Comparison of ENCODE assay signal across 24 cellular contexts in the genomic region with DNA sequence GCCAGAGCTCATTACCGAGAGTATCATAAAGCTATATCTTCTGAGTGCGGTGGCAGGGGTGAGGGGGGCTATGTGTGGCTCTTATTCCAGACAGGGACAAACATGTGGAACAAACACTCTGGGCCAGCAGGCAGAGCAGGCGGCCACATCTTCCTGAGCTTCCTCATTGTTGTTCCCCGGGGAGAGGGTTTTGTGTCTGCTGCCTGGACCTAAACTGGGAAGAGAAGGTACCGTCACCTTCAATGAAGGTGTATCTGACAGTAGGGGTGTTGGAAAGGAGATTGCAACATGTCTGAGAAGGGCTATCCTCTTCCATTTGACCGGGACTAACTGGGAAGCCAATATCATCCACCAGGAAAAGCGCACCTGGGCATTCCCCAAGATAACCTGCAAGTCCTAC. TPM values are rescaled to one million over a fixed set of nuclear protein-coding genes. Genes with fewer than 3 reads are reported as not detected.
A peak's percentile ranks its signal among the peaks of the same experiment; 100 is the strongest.
DNase-seq lines count a peak whose midpoint lies in the region; FAIRE-seq and TF ChIP-seq lines count a peak whose summit lies in the region.
"Had no signal": no experiment of that assay in that cellular context is flagged by ENCODE, and none has a peak within 500 bp of the region (broad histone marks: within the 10 kb centered on the region; RNA-seq: fewer than 3 reads in every experiment).

No MANE protein-coding gene starts in this region.

- POLR2A ChIA-PET in endothelial cell of umbilical vein (lab: Charles Lee) = no interaction called here

- H3K9me3 ChIP-seq in endothelial cell of umbilical vein (replicated peaks; ENCODE audit: control insufficient read depth, insufficient read depth, low read length) = no peaks in the 10 kb centered on the region
- H3K9me3 ChIP-seq: BE2C had no signal

- peaks cover 2% of the 10 kb centered on the region for H3K9me3 Mint-ChIP-seq in activated naive CD4-positive, alpha-beta T cell treated with anti-CD3 and anti-CD28 coated beads for 36 hours

- no peaks in the 10 kb centered on the region for H3K4me1 Mint-ChIP-seq in activated naive CD4-positive, alpha-beta T cell treated with anti-CD3 and anti-CD28 coated beads for 36 hours (ENCODE audit: low read depth)
- H3K4me1 Mint-ChIP-seq: CD14-positive monocyte; CD4-positive, CD25-positive, alpha-beta regulatory T cell; CD8-positive, alpha-beta memory T cell had no signal

- peaks cover 73% of the 10 kb centered on the region for H3K27me3 Mint-ChIP-seq in activated naive CD4-positive, alpha-beta T cell treated with anti-CD3 and anti-CD28 coated beads for 36 hours (ENCODE audit: low read depth)

- no peak overlapping the region for H3K4me3 ChIP-seq in bronchial epithelial cell (ENCODE audit: low read depth, low read length)
- no peak overlapping the region for H3K4me3 ChIP-seq in endothelial cell of umbilical vein (replicated peaks in 1 of 3; ENCODE audit: insufficient read depth in 1 of 3, low read depth in 1 of 3, low read length in 3 of 3)
- H3K4me3 ChIP-seq: BLaER1 had no signal

- intact Hi-C loops in endothelial cell of umbilical vein (cut with micrococcal nuclease) = no loop called here
- intact Hi-C loops in activated naive CD4-positive, alpha-beta T cell treated with anti-CD3 and anti-CD28 coated beads for 36 hours (cut with micrococcal nuclease) = loop anchor here (5.0 kb wide), 1 partner anchor 131 kb away; no protein-coding TSS in a partner anchor

- no peak overlapping the region for H3K4me2 ChIP-seq in endothelial cell of umbilical vein (ENCODE audit: insufficient read depth, low read length)
- H3K4me2 ChIP-seq: BLaER1 had no signal

- no peak for DNase-seq in bronchial epithelial cell (ENCODE audit: low read depth)
- no peak for DNase-seq in endothelial cell of umbilical vein (ENCODE audit: low read depth, low spot score)
- no peak for DNase-seq in activated naive CD4-positive, alpha-beta T cell treated with anti-CD3 and anti-CD28 coated beads for 36 hours
- DNase-seq in HK-2 (ENCODE audit: unreplicated experiment) = no peak
- no peak for DNase-seq in D341Med (ENCODE audit: low spot score)
- DNase-seq: 8988T; ACHN; BE2C; C1 segment of cervical spinal cord; CD4-positive, alpha-beta memory T cell; CD4-positive, CD25-positive, alpha-beta regulatory T cell; CD8-positive, alpha-beta memory T cell; COR-L47; DMS79 treated with DMSO at 0.1 percent for 48 hours; GF-D8 had no signal

- FAIRE-seq in bronchial epithelial cell (lab: Jason Lieb, UNC) (peak; percentile 23), endothelial cell of umbilical vein (lab: Jason Lieb, UNC) (no peak)
- FAIRE-seq: A204.1, D721Med, G401.6, GM12891, GM19239 had no signal

- dilution Hi-C loops in endothelial cell of umbilical vein (cut with MboI; ENCODE audit: extremely low pct_ligation_motif_present, low sequenced_read_pairs) = no loop called here

- no peak for TF ChIP-seq CTCF in bronchial epithelial cell (IDR thresholded peaks at IDR 0.05; ENCODE audit: insufficient read depth, low read length, severe bottlenecking)
- no peak for TF ChIP-seq CTCF in endothelial cell of umbilical vein (IDR thresholded peaks at IDR 0.05; ENCODE audit: extremely low read depth in 1 of 2, insufficient read depth in 1 of 2, low read depth in 1 of 2, low read length in 2 of 2)

- H3K27ac Mint-ChIP-seq in activated naive CD4-positive, alpha-beta T cell treated with anti-CD3 and anti-CD28 coated beads for 36 hours = no peak overlapping the region
- H3K27ac Mint-ChIP-seq: CD14-positive monocyte; CD4-positive, alpha-beta memory T cell; CD4-positive, CD25-positive, alpha-beta regulatory T cell; CD8-positive, alpha-beta memory T cell had no signal

- no peaks in the 10 kb centered on the region for H3K9me1 ChIP-seq in endothelial cell of umbilical vein (replicated peaks; ENCODE audit: control insufficient read depth, extremely low read depth, insufficient read depth, low read length)

- H3K36me3 Mint-ChIP-seq in activated naive CD4-positive, alpha-beta T cell treated with anti-CD3 and anti-CD28 coated beads for 36 hours (ENCODE audit: low read depth) = peaks cover 2% of the 10 kb centered on the region
- H3K36me3 Mint-ChIP-seq: CD4-positive, CD25-positive, alpha-beta regulatory T cell; CD8-positive, alpha-beta memory T cell had no signal

- H3K27me3 ChIP-seq in bronchial epithelial cell (ENCODE audit: control insufficient read depth, insufficient read depth, low read length) = peaks cover 64% of the 10 kb centered on the region
- peaks cover 73 to 93% of the 10 kb centered on the region in 2 experiments for H3K27me3 ChIP-seq in endothelial cell of umbilical vein (ENCODE audit: control insufficient read depth in 2 of 2, insufficient read depth in 2 of 2, low read length in 2 of 2)

- TF ChIP-seq POLR2A in endothelial cell of umbilical vein (IDR thresholded peaks at IDR 0.05; ENCODE audit: low read depth, low read length) = no peak

- H4K20me1 ChIP-seq in endothelial cell of umbilical vein (replicated peaks; ENCODE audit: control insufficient read depth, extremely low read depth, insufficient read depth, low read length) = no peaks in the 10 kb centered on the region
- H4K20me1 ChIP-seq: BLaER1 had no signal

- no peak overlapping the region for H3K27ac ChIP-seq in endothelial cell of umbilical vein (ENCODE audit: insufficient read depth, low read depth, low read length)
- H3K27ac ChIP-seq: BLaER1 had no signal

- H3K9ac ChIP-seq in endothelial cell of umbilical vein (replicated peaks; ENCODE audit: extremely low read depth, insufficient read depth, low read length) = no peak overlapping the region
- H3K9ac ChIP-seq: BLaER1 had no signal

- BruUV-seq in endothelial cell of umbilical vein (replicated peaks; lab: Mats Ljungman, UMichigan) = no TSS peak

- H3K4me3 Mint-ChIP-seq in activated naive CD4-positive, alpha-beta T cell treated with anti-CD3 and anti-CD28 coated beads for 36 hours = no peak overlapping the region
- H3K4me3 Mint-ChIP-seq: CD4-positive, alpha-beta memory T cell; CD4-positive, CD25-positive, alpha-beta regulatory T cell; CD8-positive, alpha-beta memory T cell had no signal

- H3K36me3 ChIP-seq in bronchial epithelial cell (ENCODE audit: control insufficient read depth, insufficient read depth, low read length) (no peaks in the 10 kb centered on the region), endothelial cell of umbilical vein (ENCODE audit: control insufficient read depth in 2 of 2, extremely low read depth in 1 of 2, insufficient read depth in 2 of 2, low read length in 2 of 2) (no peaks in the 10 kb centered on the region)
- H3K36me3 ChIP-seq: BE2C, BLaER1 had no signal

- no peaks in the 10 kb centered on the region for H3K79me2 ChIP-seq in endothelial cell of umbilical vein (ENCODE audit: control insufficient read depth, insufficient read depth, low read length)

- CTCF ChIA-PET in endothelial cell of umbilical vein (lab: Charles Lee) = no interaction called here
- CTCF ChIA-PET in activated naive CD4-positive, alpha-beta T cell treated with anti-CD3 and anti-CD28 coated beads for 36 hours (lab: Charles Lee) = no interaction called here

- H3K4me1 ChIP-seq in endothelial cell of umbilical vein (ENCODE audit: control insufficient read depth, extremely low read depth, insufficient read depth, low read length) = no peaks in the 10 kb centered on the region
- H3K4me1 ChIP-seq: BE2C, BLaER1 had no signal

- no peak overlapping the region for H2AFZ ChIP-seq in endothelial cell of umbilical vein (ENCODE audit: low read depth, low read length)

TF ChIP-seq in endothelial cell of umbilical vein, 7 proteins besides CTCF, POLR2A, EP300 and RAD21:
- TF ChIP-seq, protein P1, sequence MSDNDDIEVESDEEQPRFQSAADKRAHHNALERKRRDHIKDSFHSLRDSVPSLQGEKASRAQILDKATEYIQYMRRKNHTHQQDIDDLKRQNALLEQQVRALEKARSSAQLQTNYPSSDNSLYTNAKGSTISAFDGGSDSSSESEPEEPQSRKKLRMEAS (IDR thresholded peaks at IDR 0.05; ENCODE audit: insufficient read depth, insufficient read length) = no peak
- TF ChIP-seq EZH2 (IDR thresholded peaks at IDR 0.05; ENCODE audit: borderline replicate concordance, low read depth, low read length, severe bottlenecking) = peak; percentile 14
TF ChIP-seq in endothelial cell of umbilical vein: peak in this region for 1.

RNA-seq across cellular contexts. Expression of gene TFAP2D, which starts 1.6 kb away (rescaled TPM):
- total RNA-seq in bronchial epithelial cell (not detected in 2 replicates), endothelial cell of umbilical vein (not detected in 2 replicates)
- polyA plus RNA-seq in endothelial cell of umbilical vein = not detected in 2 replicates
- polyA plus RNA-seq in endothelial cell of umbilical vein (2011; cell fraction: cytosol; rRNA removed) = not detected in 2 replicates
- not detected in 2 replicates for polyA plus RNA-seq in endothelial cell of umbilical vein (2011; cell fraction: nucleus; rRNA removed)
- polyA plus RNA-seq in endothelial cell of umbilical vein (2012) = not detected in 2 replicates
- polyA minus RNA-seq in endothelial cell of umbilical vein = not detected in 2 replicates
- polyA minus RNA-seq in endothelial cell of umbilical vein (2011; cell fraction: cytosol; rRNA and poly(A)+ RNA removed) = not detected
- not detected in 2 replicates for polyA minus RNA-seq in endothelial cell of umbilical vein (2011; cell fraction: nucleus; rRNA and poly(A)+ RNA removed)
- total RNA-seq in activated naive CD4-positive, alpha-beta T cell treated with anti-CD3 and anti-CD28 coated beads for 36 hours = not detected
- total RNA-seq: A673; CD4-positive, alpha-beta memory T cell; CD4-positive, CD25-positive, alpha-beta regulatory T cell; CD8-positive, alpha-beta memory T cell had no signal
- polyA plus RNA-seq: AG04450; CD14-positive monocyte; CD4-positive, alpha-beta memory T cell; CD4-positive, CD25-positive, alpha-beta regulatory T cell had no signal
